ENCODE assay signal across 8 cellular contexts in genomic region chr6:6788394-6789020, GRCh38.
DNase-seq lines count a peak whose midpoint lies in the region; ATAC-seq and TF ChIP-seq lines count a peak whose summit lies in the region.

No MANE protein-coding gene starts in this region.

- no peaks in the 10 kb centered on the region for H3K9me3 ChIP-seq in OCI-LY3 (ENCODE audit: insufficient read depth, low read length)

- no peak overlapping the region for H3K4me2 ChIP-seq in OCI-LY3 (ENCODE audit: low read length)

- CTCF ChIA-PET in HEK293T (lab: Yijun Ruan, JAX), result interaction anchor here (0.6 to 1.0 kb wide), 5 partner anchors 16 to 427 kb away, joined by 3 to 5 read pairs (median 3); no protein-coding TSS in a partner anchor

- no peaks in the 10 kb centered on the region for H4K20me1 ChIP-seq in OCI-LY3 (ENCODE audit: insufficient read depth, low read length)

- no peaks in the 10 kb centered on the region for H3K36me3 ChIP-seq in OCI-LY3 (replicated peaks; ENCODE audit: low read depth, low read length)

- no peak overlapping the region for H2AFZ ChIP-seq in OCI-LY3 (ENCODE audit: low read depth, low read length)

- H3K4me3 ChIP-seq in OCI-LY3 (ENCODE audit: low read length), result no peak overlapping the region
- no peak overlapping the region for H3K4me3 ChIP-seq in fibroblast of villous mesenchyme (ENCODE audit: low read depth, low read length)

- no peak overlapping the region for H3K9ac ChIP-seq in OCI-LY3 (ENCODE audit: low read length)

- H3K4me1 ChIP-seq in OCI-LY3 (ENCODE audit: low read length), result no peaks in the 10 kb centered on the region

- peak; percentile 64 for TF ChIP-seq CTCF in OCI-LY3 (IDR thresholded peaks at IDR 0.05; ENCODE audit: low read depth, low read length)
- peak; percentile 63 for TF ChIP-seq CTCF in fibroblast of villous mesenchyme (IDR thresholded peaks at IDR 0.05; ENCODE audit: insufficient read depth, low read depth, low read length)

- peaks cover 11% of the 10 kb centered on the region for H3K27me3 ChIP-seq in OCI-LY3 (ENCODE audit: low read depth, low read length)

- peak; percentile 32 for DNase-seq in DMS53 treated with DMSO at 0.1 percent for 48 hours (lab: John Stamatoyannopoulos, UW; ENCODE audit: unreplicated experiment)
- peak; percentile 52 for DNase-seq in HEK293T (ENCODE audit: extremely low spot score)
- DNase-seq in fibroblast of villous mesenchyme (ENCODE audit: low read depth), result no peak
- DNase-seq in NCI-H1048 (lab: John Stamatoyannopoulos, UW), result no peak
- DNase-seq in SW480 (ENCODE audit: low spot score), result no peak
- DNase-seq in anterior cingulate cortex (lab: John Stamatoyannopoulos, UW), result no peak

- no peak for ATAC-seq in HG02642 (IDR thresholded peaks at IDR 0.05; ENCODE audit: poor library complexity, unreplicated experiment)

- POLR2A ChIA-PET in HEK293T (lab: Yijun Ruan, JAX), result no interaction called here

- H3K27ac ChIP-seq in OCI-LY3 (ENCODE audit: low read length), result no peak overlapping the region

- no peaks in the 10 kb centered on the region for H3K79me2 ChIP-seq in OCI-LY3 (ENCODE audit: low read length)

TF ChIP-seq in HEK293T, 16 proteins besides CTCF, POLR2A, EP300 and RAD21:
- TF ChIP-seq L3MBTL2 (conservative IDR thresholded peaks at IDR 0.05) (no peak), CTBP1 (IDR thresholded peaks at IDR 0.05; ENCODE audit: borderline replicate concordance) (no peak), FOXA1 (IDR thresholded peaks at IDR 0.05) (no peak), FOXM1 (IDR thresholded peaks at IDR 0.05; ENCODE audit: borderline replicate concordance) (no peak)

Comparison
In these comparisons a context has a peak if more than half of its experiments do, and no peak if none do; other contexts are left out.
1. DNase-seq: peak in DMS53 treated with DMSO at 0.1 percent for 48 hours (single experiment) and HEK293T (single experiment); none in fibroblast of villous mesenchyme (single experiment), NCI-H1048 (single experiment), SW480 (single experiment) and anterior cingulate cortex (0 of 58).